ENCODE assay signal across 10 cellular contexts in genomic region chr3:71784914-71785593, GRCh38. TPM values are rescaled to one million over a fixed set of nuclear protein-coding genes. Genes with fewer than 3 reads are reported as not detected.
A peak's percentile ranks its signal among the peaks of the same experiment; 100 is the strongest.
DNase-seq lines count a peak whose midpoint lies in the region; ATAC-seq lines count a peak whose summit lies in the region.
"Had no signal": no experiment of that assay in that cellular context is flagged by ENCODE, and none has a peak within 500 bp of the region (broad histone marks: within the 10 kb centered on the region; RNA-seq: fewer than 3 reads in every experiment).

Gene PROK2, minus strand, starts transcription at chr3:71785148. Its CDS starts 96 bp downstream, at chr3:71785052.

- WGBS in right cardiac atrium: under 1% methylated on average over 91 of the region's 94 CpGs

- no peaks in the 10 kb centered on the region for H3K9me3 ChIP-seq in right cardiac atrium (ENCODE audit: control insufficient read depth, low read length)

- H3K4me1 ChIP-seq in right cardiac atrium (ENCODE audit: control insufficient read depth, insufficient read depth, low read length): peaks cover 4% of the 10 kb centered on the region

- intact Hi-C loops in right cardiac atrium (cut with DNase I): no loop called here

- peaks cover 3% of the 10 kb centered on the region for H3K27me3 ChIP-seq in right cardiac atrium (ENCODE audit: control insufficient read depth, insufficient read depth)

- DNase-seq in NCI-H82 (lab: John Stamatoyannopoulos, UW) (peak; percentile 23), NCI-H82 treated with DMSO at 0.1 percent for 48 hours (lab: John Stamatoyannopoulos, UW; ENCODE audit: unreplicated experiment) (no peak), activated T-cell treated with anti-CD3 and anti-CD28 coated beads for 1 hour (ENCODE audit: low read depth) (peak; percentile 5), right cardiac atrium (peak in 2 of 3 donors; percentile 46 to 50), OCI-M1 (lab: John Stamatoyannopoulos, UW) (no peak), NOMO-1 (lab: John Stamatoyannopoulos, UW; ENCODE audit: unreplicated experiment in 2 of 2) (no peak), epidermal melanocyte (ENCODE audit: insufficient read length, low spot score) (no peak)
- DNase-seq in stimulated activated CD4-positive, alpha-beta T cell treated with anti-CD3 and anti-CD28 coated beads, Interleukin-15, amount 100 ng/mL, for 48 hours (ENCODE audit: low read depth in 2 of 2): peak; percentile 4 to 16

- ATAC-seq in right cardiac atrium: peak; percentile 40 to 61

- no peak within 1 kb of the TSS for H3K27ac ChIP-seq in right cardiac atrium (ENCODE audit: low read length)
- H3K27ac ChIP-seq: C4-2B had no signal

- H3K4me3 ChIP-seq in right cardiac atrium (ENCODE audit: low read length): peak within 1 kb of the TSS; percentile 61

RNA-seq across cellular contexts. Expression of gene PROK2, which starts in this region (rescaled TPM):
- under 1 TPM in 2 of 4 donors, not detected in 2; 0.15 to 0.31 TPM for total RNA-seq in right cardiac atrium
- 0.11 TPM for polyA plus RNA-seq in right cardiac atrium
- total RNA-seq: RPMI7951 had no signal

Comparison
In these comparisons a context has a peak if more than half of its experiments do, and no peak if none do; other contexts are left out.
1. DNase-seq: peak in NCI-H82 (single experiment), activated T-cell treated with anti-CD3 and anti-CD28 coated beads for 1 hour (single experiment) and stimulated activated CD4-positive, alpha-beta T cell treated with anti-CD3 and anti-CD28 coated beads, Interleukin-15, amount 100 ng/mL, for 48 hours (2 of 2); none in NCI-H82 treated with DMSO at 0.1 percent for 48 hours (single experiment), OCI-M1 (single experiment), NOMO-1 (0 of 2) and epidermal melanocyte (single experiment).
2. Peak in DNase-seq, ATAC-seq and H3K4me3 ChIP-seq in right cardiac atrium; RNA of the gene not detected or under 1 TPM.